8 cellular contexts compared by ENCODE assay signal in genomic region chr16:30184430-30185140, GRCh38. TPM values are rescaled to one million over a fixed set of nuclear protein-coding genes. Genes with fewer than 3 reads are reported as not detected.
DNase-seq lines count a peak whose midpoint lies in the region; ATAC-seq and TF ChIP-seq lines count a peak whose summit lies in the region.

No MANE protein-coding gene starts in this region.

- no peak for TF ChIP-seq CTCF in A673 (conservative IDR thresholded peaks at IDR 0.05; ENCODE audit: low read depth, low read length)
- no peak for TF ChIP-seq CTCF in heart right ventricle (IDR thresholded peaks at IDR 0.05)
- TF ChIP-seq CTCF in foreskin fibroblast (IDR thresholded peaks at IDR 0.05; ENCODE audit: low read depth, low read length), result no peak

- peak; percentile 1 for ATAC-seq in GM21526 (IDR thresholded peaks at IDR 0.05; ENCODE audit: low FRiP score, unreplicated experiment)
- ATAC-seq in heart right ventricle, result peak in 2 of 8 donors; percentile 6 to 33

- intact Hi-C loops in A673 (cut with micrococcal nuclease; ENCODE audit: unreplicated experiment), result no loop called here
- intact Hi-C loops in heart right ventricle (cut with DNase I), result no loop called here

- BruUV-seq in A673 (replicated peaks; lab: Mats Ljungman, UMichigan), result no TSS peak

- CTCF ChIA-PET in A673 (lab: Charles Lee), result no interaction called here

- H3K27me3 Mint-ChIP-seq in activated T-cell treated with anti-CD3 and anti-CD28 coated beads, Interleukin-2, amount 50 U/mL, for 24 hours, result no peaks in the 10 kb centered on the region

- peaks cover 38% of the 10 kb centered on the region for H3K4me1 Mint-ChIP-seq in activated T-cell treated with anti-CD3 and anti-CD28 coated beads, Interleukin-2, amount 50 U/mL, for 24 hours (ENCODE audit: low read depth)

- H3K27ac ChIP-seq in A673 (ENCODE audit: low read depth, low read length, poor library complexity, severe bottlenecking) (no peak overlapping the region), heart right ventricle (peak overlapping the region in 7 of 10 donors; percentile 37 to 96 (median 54))

- POLR2A ChIA-PET in A673 (lab: Charles Lee; ENCODE audit: low non-redundant PET), result no interaction called here

- H3K36me3 Mint-ChIP-seq in activated T-cell treated with anti-CD3 and anti-CD28 coated beads, Interleukin-2, amount 50 U/mL, for 24 hours (ENCODE audit: low read depth), result peaks cover 45% of the 10 kb centered on the region

- no peaks in the 10 kb centered on the region for H3K9me3 Mint-ChIP-seq in activated T-cell treated with anti-CD3 and anti-CD28 coated beads, Interleukin-2, amount 50 U/mL, for 24 hours

- DNase-seq in A673 (ENCODE audit: low spot score) (no peak), NCI-H345 (lab: John Stamatoyannopoulos, UW) (peak; percentile 93), heart right ventricle (peak; percentile 11 to 23), globus pallidus (ENCODE audit: low spot score) (no peak), foreskin fibroblast (no peak)
- peak; percentile 69 for DNase-seq in activated T-cell treated with anti-CD3 and anti-CD28 coated beads, Interleukin-2, amount 50 U/mL, for 24 hours
- DNase-seq in stimulated activated CD4-positive, alpha-beta T cell treated with anti-CD3 and anti-CD28 coated beads, Interleukin-1b, Interleukin-23, amount 100 ng/mL, for 48 hours, result peak; percentile 39

- H3K27ac Mint-ChIP-seq in activated T-cell treated with anti-CD3 and anti-CD28 coated beads, Interleukin-2, amount 50 U/mL, for 24 hours, result peak overlapping the region; percentile 98

- H3K9me3 ChIP-seq in A673 (ENCODE audit: low read depth, low read length, poor library complexity, severe bottlenecking) (no peaks in the 10 kb centered on the region), heart right ventricle (no peaks in the 10 kb centered on the region)

- H3K4me3 Mint-ChIP-seq in activated T-cell treated with anti-CD3 and anti-CD28 coated beads, Interleukin-2, amount 50 U/mL, for 24 hours, result peak overlapping the region; percentile 99

- H3K4me3 ChIP-seq in A673 (ENCODE audit: low read depth, low read length, poor library complexity, severe bottlenecking) (peak overlapping the region; percentile 59), heart right ventricle (peak overlapping the region in 8 of 10 donors; percentile 45 to 85 (median 66)), foreskin fibroblast (ENCODE audit: low read depth in 1 of 2, low read length in 2 of 2) (no peak overlapping the region)

- no peaks in the 10 kb centered on the region for H3K27me3 ChIP-seq in A673 (replicated peaks; ENCODE audit: insufficient read depth, low read depth, low read length, poor library complexity)
- no peaks in the 10 kb centered on the region for H3K27me3 ChIP-seq in heart right ventricle

- H3K36me3 ChIP-seq in A673 (ENCODE audit: insufficient read depth, low read length, poor library complexity, severe bottlenecking), result no peaks in the 10 kb centered on the region
- H3K36me3 ChIP-seq in heart right ventricle, result peaks cover 0 to 31% (median 0%) of the 10 kb centered on the region in 9 donors

- H3K4me1 ChIP-seq in A673 (ENCODE audit: insufficient read depth, low read length, poor library complexity, severe bottlenecking) (no peaks in the 10 kb centered on the region), heart right ventricle (peaks cover 0 to 51% (median 10%) of the 10 kb centered on the region in 9 donors)

- 42 to 46% methylated on average over 14 of the region's 14 CpGs for WGBS in heart right ventricle, 2 donors

RNA-seq across cellular contexts. Expression of gene CORO1A, which starts 1.2 kb away (rescaled TPM):
- total RNA-seq in A673 (2021), result 4.6 and 7.0 TPM in 2 replicates
- total RNA-seq in heart right ventricle, result 10 to 100 TPM in 3 of 10 donors, 1 to 10 TPM in 7; 3.3 to 54.6 (median 5.5) TPM
- polyA plus RNA-seq in heart right ventricle, result 10 to 100 TPM; 11.5 to 15.3 TPM

RNA-seq across cellular contexts. Expression of gene BOLA2B, which starts 8.9 kb away (rescaled TPM):
- total RNA-seq in A673 (2021) (180 and 225 TPM in 2 replicates), heart right ventricle (10 to 100 TPM; 38.2 to 74.4 (median 55.8) TPM)
- polyA plus RNA-seq in heart right ventricle, result 100 to 1,000 TPM; 193 to 226 TPM

RNA-seq across cellular contexts. Expression of gene SLX1A, which starts 9.1 kb away (rescaled TPM):
- 15.5 and 20.0 TPM in 2 replicates for total RNA-seq in A673 (2021)
- 10 to 100 TPM in 8 of 10 donors, 1 to 10 TPM in 2; 8.3 to 29.0 (median 17.7) TPM for total RNA-seq in heart right ventricle
- 10 to 100 TPM; 56.6 to 57.8 TPM for polyA plus RNA-seq in heart right ventricle

RNA-seq across cellular contexts. Expression of gene SULT1A3, which starts 14.5 kb away (rescaled TPM):
- total RNA-seq in A673 (2021), result 14.1 and 21.2 TPM in 2 replicates
- 10 to 100 TPM in 2 of 10 donors, 1 to 10 TPM in 7, under 1 TPM in 1; 0.59 to 14.5 (median 5.9) TPM for total RNA-seq in heart right ventricle
- polyA plus RNA-seq in heart right ventricle, result 10 to 100 TPM in 1 of 2 donors, 1 to 10 TPM in 1; 9.8 to 35.0 TPM

Comparison
In these comparisons a context has a peak if more than half of its experiments do, and no peak if none do; other contexts are left out.
1. DNase-seq: peak in NCI-H345 (single experiment), activated T-cell treated with anti-CD3 and anti-CD28 coated beads, Interleukin-2, amount 50 U/mL, for 24 hours (single experiment), heart right ventricle (2 of 2) and stimulated activated CD4-positive, alpha-beta T cell treated with anti-CD3 and anti-CD28 coated beads, Interleukin-1b, Interleukin-23, amount 100 ng/mL, for 48 hours (single experiment); none in A673 (single experiment), globus pallidus (single experiment) and foreskin fibroblast (0 of 2).
2. H3K4me3 ChIP-seq: peak in A673 (single experiment) and heart right ventricle (8 of 10); none in foreskin fibroblast (0 of 2).